Comparison of ENCODE assay signal across 1 cellular context in genomic region chr12:60259241-60259640, GRCh38.
TF ChIP-seq lines count a peak whose summit lies in the region.

No MANE protein-coding gene starts in this region.

TF ChIP-seq in WTC11, 78 proteins besides CTCF, POLR2A, EP300 and RAD21 (continued from another document):
- TF ChIP-seq NFATC4 (CRISPR knock-in tag; IDR thresholded peaks at IDR 0.05) (no peak), SOX15 (CRISPR knock-in tag; IDR thresholded peaks at IDR 0.05) (no peak), ZSCAN18 (CRISPR knock-in tag; IDR thresholded peaks at IDR 0.05) (no peak), SMAD3 (CRISPR knock-in tag; IDR thresholded peaks at IDR 0.05; ENCODE audit: borderline replicate concordance) (no peak), NR2C2 (CRISPR knock-in tag; IDR thresholded peaks at IDR 0.05) (no peak), ESRRA (CRISPR knock-in tag; IDR thresholded peaks at IDR 0.05; ENCODE audit: borderline replicate concordance) (no peak), ZNF317 (CRISPR knock-in tag; IDR thresholded peaks at IDR 0.05; ENCODE audit: borderline replicate concordance, low read depth) (no peak), HMGXB4 (CRISPR knock-in tag; IDR thresholded peaks at IDR 0.05) (no peak), ZBTB21 (CRISPR knock-in tag; IDR thresholded peaks at IDR 0.05; ENCODE audit: borderline replicate concordance) (no peak)
- TF ChIP-seq, protein P1, sequence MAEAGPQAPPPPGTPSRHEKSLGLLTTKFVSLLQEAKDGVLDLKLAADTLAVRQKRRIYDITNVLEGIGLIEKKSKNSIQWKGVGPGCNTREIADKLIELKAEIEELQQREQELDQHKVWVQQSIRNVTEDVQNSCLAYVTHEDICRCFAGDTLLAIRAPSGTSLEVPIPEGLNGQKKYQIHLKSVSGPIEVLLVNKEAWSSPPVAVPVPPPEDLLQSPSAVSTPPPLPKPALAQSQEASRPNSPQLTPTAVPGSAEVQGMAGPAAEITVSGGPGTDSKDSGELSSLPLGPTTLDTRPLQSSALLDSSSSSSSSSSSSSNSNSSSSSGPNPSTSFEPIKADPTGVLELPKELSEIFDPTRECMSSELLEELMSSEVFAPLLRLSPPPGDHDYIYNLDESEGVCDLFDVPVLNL (CRISPR knock-in tag; IDR thresholded peaks at IDR 0.05; ENCODE audit: borderline replicate concordance, low read depth) = no peak
- TF ChIP-seq, protein P2, sequence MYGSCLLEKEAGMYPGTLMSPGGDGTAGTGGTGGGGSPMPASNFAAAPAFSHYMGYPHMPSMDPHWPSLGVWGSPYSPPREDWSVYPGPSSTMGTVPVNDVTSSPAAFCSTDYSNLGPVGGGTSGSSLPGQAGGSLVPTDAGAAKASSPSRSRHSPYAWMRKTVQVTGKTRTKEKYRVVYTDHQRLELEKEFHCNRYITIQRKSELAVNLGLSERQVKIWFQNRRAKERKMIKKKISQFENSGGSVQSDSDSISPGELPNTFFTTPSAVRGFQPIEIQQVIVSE (CRISPR knock-in tag; IDR thresholded peaks at IDR 0.05; ENCODE audit: borderline replicate concordance) = no peak
- TF ChIP-seq, protein P3, sequence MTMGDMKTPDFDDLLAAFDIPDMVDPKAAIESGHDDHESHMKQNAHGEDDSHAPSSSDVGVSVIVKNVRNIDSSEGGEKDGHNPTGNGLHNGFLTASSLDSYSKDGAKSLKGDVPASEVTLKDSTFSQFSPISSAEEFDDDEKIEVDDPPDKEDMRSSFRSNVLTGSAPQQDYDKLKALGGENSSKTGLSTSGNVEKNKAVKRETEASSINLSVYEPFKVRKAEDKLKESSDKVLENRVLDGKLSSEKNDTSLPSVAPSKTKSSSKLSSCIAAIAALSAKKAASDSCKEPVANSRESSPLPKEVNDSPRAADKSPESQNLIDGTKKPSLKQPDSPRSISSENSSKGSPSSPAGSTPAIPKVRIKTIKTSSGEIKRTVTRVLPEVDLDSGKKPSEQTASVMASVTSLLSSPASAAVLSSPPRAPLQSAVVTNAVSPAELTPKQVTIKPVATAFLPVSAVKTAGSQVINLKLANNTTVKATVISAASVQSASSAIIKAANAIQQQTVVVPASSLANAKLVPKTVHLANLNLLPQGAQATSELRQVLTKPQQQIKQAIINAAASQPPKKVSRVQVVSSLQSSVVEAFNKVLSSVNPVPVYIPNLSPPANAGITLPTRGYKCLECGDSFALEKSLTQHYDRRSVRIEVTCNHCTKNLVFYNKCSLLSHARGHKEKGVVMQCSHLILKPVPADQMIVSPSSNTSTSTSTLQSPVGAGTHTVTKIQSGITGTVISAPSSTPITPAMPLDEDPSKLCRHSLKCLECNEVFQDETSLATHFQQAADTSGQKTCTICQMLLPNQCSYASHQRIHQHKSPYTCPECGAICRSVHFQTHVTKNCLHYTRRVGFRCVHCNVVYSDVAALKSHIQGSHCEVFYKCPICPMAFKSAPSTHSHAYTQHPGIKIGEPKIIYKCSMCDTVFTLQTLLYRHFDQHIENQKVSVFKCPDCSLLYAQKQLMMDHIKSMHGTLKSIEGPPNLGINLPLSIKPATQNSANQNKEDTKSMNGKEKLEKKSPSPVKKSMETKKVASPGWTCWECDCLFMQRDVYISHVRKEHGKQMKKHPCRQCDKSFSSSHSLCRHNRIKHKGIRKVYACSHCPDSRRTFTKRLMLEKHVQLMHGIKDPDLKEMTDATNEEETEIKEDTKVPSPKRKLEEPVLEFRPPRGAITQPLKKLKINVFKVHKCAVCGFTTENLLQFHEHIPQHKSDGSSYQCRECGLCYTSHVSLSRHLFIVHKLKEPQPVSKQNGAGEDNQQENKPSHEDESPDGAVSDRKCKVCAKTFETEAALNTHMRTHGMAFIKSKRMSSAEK (CRISPR knock-in tag; IDR thresholded peaks at IDR 0.05; ENCODE audit: borderline replicate concordance) = no peak
